In genomic region chr1:206967096-206967851, GRCh38 we compare ENCODE assay signal across 10 cellular contexts. TPM values are rescaled to one million over a fixed set of nuclear protein-coding genes. Genes with fewer than 3 reads are reported as not detected.
A peak's percentile ranks its signal among the peaks of the same experiment; 100 is the strongest.
DNase-seq lines count a peak whose midpoint lies in the region; ATAC-seq and TF ChIP-seq lines count a peak whose summit lies in the region.
"Had no signal": no experiment of that assay in that cellular context is flagged by ENCODE, and none has a peak within 500 bp of the region (broad histone marks: within the 10 kb centered on the region; RNA-seq: fewer than 3 reads in every experiment).

No MANE protein-coding gene starts in this region.

- H3K27ac Mint-ChIP-seq in CD4-positive, alpha-beta T cell: no peak overlapping the region

- no peak overlapping the region for H3K4me3 ChIP-seq in NB4 (ENCODE audit: low read depth, low read length)
- H3K4me3 ChIP-seq: heart left ventricle had no signal

- no peak overlapping the region for H3K27ac ChIP-seq in CD4-positive, alpha-beta T cell (ENCODE audit: low read depth, low read length)

- POLR2A ChIA-PET in CD4-positive, alpha-beta T cell (lab: Charles Lee): interaction anchor here (1.0 to 1.3 kb wide), 3 partner anchors 46 to 61 kb away, joined by 3 to 12 read pairs (median 3); partner anchors contain the start of gene FCMR

- TF ChIP-seq CTCF in CD4-positive, alpha-beta T cell (IDR thresholded peaks at IDR 0.05): no peak
- no peak for TF ChIP-seq CTCF in NB4 (IDR thresholded peaks at IDR 0.05; ENCODE audit: low read depth, low read length)

- intact Hi-C loops in CD4-positive, alpha-beta T cell (cut with DNase I, micrococcal nuclease): no loop called here

- peak overlapping the region; percentile 21 for H3K4me3 Mint-ChIP-seq in CD4-positive, alpha-beta T cell

- no peak for TF ChIP-seq POLR2A in NB4 (IDR thresholded peaks at IDR 0.05; ENCODE audit: extremely low read depth, insufficient read length)

- no peaks in the 10 kb centered on the region for H3K36me3 Mint-ChIP-seq in CD4-positive, alpha-beta T cell (ENCODE audit: low read depth)

- H3K4me1 Mint-ChIP-seq in CD4-positive, alpha-beta T cell (ENCODE audit: low read depth): peaks cover 30% of the 10 kb centered on the region

- no peaks in the 10 kb centered on the region for H3K9me3 ChIP-seq in CD4-positive, alpha-beta T cell (ENCODE audit: control insufficient read depth, low read length)
- H3K9me3 ChIP-seq: heart left ventricle had no signal

- no peaks in the 10 kb centered on the region for H3K27me3 Mint-ChIP-seq in CD4-positive, alpha-beta T cell

- no peak for DNase-seq in CD4-positive, alpha-beta T cell
- peak; percentile 77 for DNase-seq in NB4 (ENCODE audit: low read depth)
- DNase-seq in globus pallidus (ENCODE audit: low spot score): peak; percentile 47
- no peak for DNase-seq in hippocampal formation (lab: John Stamatoyannopoulos, UW)
- DNase-seq in NCI-H1092 treated with DMSO at 0.1 percent for 48 hours (lab: John Stamatoyannopoulos, UW): no peak
- no peak for DNase-seq in activated CD4-positive, alpha-beta T cell treated with anti-CD3 and anti-CD28 coated beads for 48 hours
- DNase-seq: heart left ventricle had no signal

- no peaks in the 10 kb centered on the region for H3K9me3 Mint-ChIP-seq in CD4-positive, alpha-beta T cell

- CTCF ChIA-PET in CD4-positive, alpha-beta T cell (lab: Charles Lee): no interaction called here

- H3K27me3 ChIP-seq in CD4-positive, alpha-beta T cell (ENCODE audit: control insufficient read depth, insufficient read depth, low read length): no peaks in the 10 kb centered on the region

- peak; percentile 29 for ATAC-seq in CD4-positive, alpha-beta T cell (ENCODE audit: poor library complexity)
- ATAC-seq in GM19463 (IDR thresholded peaks at IDR 0.05; ENCODE audit: unreplicated experiment): peak; percentile 49
- ATAC-seq in GM19455 (IDR thresholded peaks at IDR 0.05; ENCODE audit: unreplicated experiment): no peak

RNA-seq across cellular contexts. Expression of gene FCAMR, which starts 3.0 kb away (rescaled TPM):
- not detected for total RNA-seq in CD4-positive, alpha-beta T cell
- total RNA-seq: heart left ventricle had no signal

RNA-seq across cellular contexts. Expression of gene PIGR, which starts 21.0 kb away (rescaled TPM):
- total RNA-seq in CD4-positive, alpha-beta T cell: not detected
- total RNA-seq: T-helper 2 cell treated with Interferon-gamma antibody and Interleukin-4, amounts not matched to agents 100 ng/mL and 5 ng/mL, for 36 hours had no signal

RNA-seq across cellular contexts. Expression of gene FCMR, which starts 45.5 kb away (rescaled TPM):
- total RNA-seq in CD4-positive, alpha-beta T cell: 100 to 1,000 TPM; 171 to 186 TPM

Comparison
In these comparisons a context has a peak if more than half of its experiments do, and no peak if none do; other contexts are left out.
1. DNase-seq: peak in NB4 (single experiment) and globus pallidus (single experiment); none in CD4-positive, alpha-beta T cell (0 of 10), hippocampal formation (0 of 2), NCI-H1092 treated with DMSO at 0.1 percent for 48 hours (single experiment) and activated CD4-positive, alpha-beta T cell treated with anti-CD3 and anti-CD28 coated beads for 48 hours (single experiment).